7 cellular contexts compared by ENCODE assay signal in the genomic region with DNA sequence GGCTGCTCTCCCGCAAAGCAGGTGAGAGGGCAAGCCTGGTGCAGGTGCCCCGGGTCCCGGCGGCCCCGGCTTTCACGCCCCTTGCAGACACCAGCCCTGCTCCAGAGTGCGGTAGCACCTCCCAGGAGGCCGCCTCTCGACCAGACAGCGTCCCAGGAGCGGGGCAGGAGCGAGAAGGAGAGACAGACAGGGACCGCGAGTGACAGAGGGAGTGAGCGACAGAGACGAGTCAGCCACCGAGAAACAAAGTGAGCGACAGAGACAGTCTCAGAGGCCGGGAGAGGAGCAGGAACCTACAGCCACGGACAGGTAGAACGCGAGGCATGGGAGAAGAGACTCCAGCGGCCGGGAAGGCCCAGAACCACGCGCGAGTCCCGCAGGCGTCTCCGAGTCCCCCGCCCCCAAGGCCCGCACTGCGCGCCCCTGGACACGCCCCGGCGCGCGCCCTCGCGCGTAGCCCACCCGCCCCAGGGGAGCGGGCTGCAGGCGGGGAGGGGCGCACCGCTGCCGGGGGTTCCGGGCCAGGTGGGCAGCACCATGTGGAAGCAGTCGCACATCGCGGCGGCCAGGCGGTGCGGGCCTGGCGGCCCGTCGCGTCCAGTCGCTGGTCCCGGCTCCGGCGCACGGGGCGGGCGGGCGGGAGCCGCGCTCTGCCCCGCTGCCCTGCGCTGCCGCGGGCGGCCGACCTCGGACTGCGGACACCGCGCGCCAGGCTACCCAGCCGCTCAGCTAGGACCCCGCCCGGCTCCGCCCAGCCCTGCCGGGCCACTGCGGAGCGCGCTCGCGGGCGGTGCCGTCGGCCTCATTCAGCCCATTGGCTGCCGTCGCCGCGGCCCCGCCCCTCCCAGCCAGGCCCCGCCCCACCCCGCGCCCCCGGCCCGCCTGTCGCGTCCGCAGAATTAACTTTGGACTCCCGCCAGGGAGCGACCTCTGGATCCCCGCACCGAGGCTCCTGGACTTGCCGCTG. TPM values are rescaled to one million over a fixed set of nuclear protein-coding genes. Genes with fewer than 3 reads are reported as not detected.
DNase-seq lines count a peak whose midpoint lies in the region; ATAC-seq, FAIRE-seq and TF ChIP-seq lines count a peak whose summit lies in the region.

AHNAK2 (minus strand) TSS at position 694 of the 967 bp plus-strand sequence; CDS start at position 557, 137 bp downstream.

- 10 to 15% methylated on average over 33 to 56 of the region's 111 CpGs for WGBS in GM23248 (ENCODE audit: low coverage in 1 of 2, low lambda C conversion rate in 2 of 2, missing lambda C conversion rate in 2 of 2), 2 experiments
- WGBS in mesenchymal stem cell, result 7% methylated on average over 73 of the region's 111 CpGs

- CTCF ChIA-PET in activated CD4-positive, alpha-beta memory T cell treated with anti-CD3 and anti-CD28 coated beads for 36 hours (lab: Charles Lee), result interaction anchor here (1.6 to 6.0 kb wide), 2 partner anchors 66 to 67 kb away, joined by 6 to 108 read pairs; no protein-coding TSS in a partner anchor
- CTCF ChIA-PET in endothelial cell of umbilical vein (lab: Charles Lee), result interaction anchor here (1.7 to 4.7 kb wide), 3 partner anchors 68 to 109 kb away, joined by 4 to 97 read pairs (median 14); no protein-coding TSS in a partner anchor

- POLR2A ChIA-PET in activated CD4-positive, alpha-beta memory T cell treated with anti-CD3 and anti-CD28 coated beads for 36 hours (lab: Charles Lee), result no interaction called here
- POLR2A ChIA-PET in endothelial cell of umbilical vein (lab: Charles Lee), result interaction anchor here (0.6 kb wide), 1 partner anchor 54 kb away, joined by 6 read pairs; no protein-coding TSS in a partner anchor

- BruUV-seq in endothelial cell of umbilical vein (replicated peaks; lab: Mats Ljungman, UMichigan), result no TSS peak

- peak within 1 kb of the TSS; percentile 73 for H3K4me3 Mint-ChIP-seq in activated CD4-positive, alpha-beta memory T cell treated with anti-CD3 and anti-CD28 coated beads for 36 hours
- H3K4me3 Mint-ChIP-seq in stimulated activated effector memory CD8-positive, alpha-beta T cell treated with anti-CD3 and anti-CD28 coated beads, Interleukin-12 subunit alpha, Interleukin-12 subunit beta, amount 100 ng/mL, for 72 hours, result peak within 1 kb of the TSS; percentile 67

- peak within 1 kb of the TSS; percentile 25 for H4K91ac ChIP-seq in mesenchymal stem cell (ENCODE audit: low read length)

- no peaks in the 10 kb centered on the region for H3K9me2 ChIP-seq in GM23248 (ENCODE audit: insufficient read depth)

- H3K27me3 ChIP-seq in GM23248 (replicated peaks; ENCODE audit: insufficient read depth) (no peaks in the 10 kb centered on the region), endothelial cell of umbilical vein (ENCODE audit: control insufficient read depth in 2 of 2, insufficient read depth in 2 of 2, low read length in 2 of 2) (no peaks in the 10 kb centered on the region), mesenchymal stem cell (ENCODE audit: control insufficient read depth in 1 of 2, insufficient read depth in 1 of 2, low read length in 2 of 2) (no peaks in the 10 kb centered on the region)

- H2AFZ ChIP-seq in GM23248, result peak within 1 kb of the TSS; percentile 81
- H2AFZ ChIP-seq in endothelial cell of umbilical vein (ENCODE audit: low read depth, low read length), result peak within 1 kb of the TSS; percentile 68
- peak within 1 kb of the TSS; percentile 74 for H2AFZ ChIP-seq in mesenchymal stem cell (ENCODE audit: low read depth, low read length)

- H3K14ac ChIP-seq in mesenchymal stem cell (ENCODE audit: low read length in 2 of 2), result peak within 1 kb of the TSS in 1 of 2 experiments; percentile 39

- no peaks in the 10 kb centered on the region for H3K36me3 ChIP-seq in GM23248 (ENCODE audit: low read depth)
- H3K36me3 ChIP-seq in endothelial cell of umbilical vein (ENCODE audit: control insufficient read depth in 2 of 2, extremely low read depth in 1 of 2, insufficient read depth in 2 of 2, low read length in 2 of 2), result no peaks in the 10 kb centered on the region
- H3K36me3 ChIP-seq in mesenchymal stem cell (ENCODE audit: control insufficient read depth in 1 of 2, insufficient read depth in 2 of 2, low read depth in 1 of 2, low read length in 2 of 2), result peaks cover 0 to 5% of the 10 kb centered on the region in 2 experiments

- H3K4me1 ChIP-seq in GM23248 (ENCODE audit: insufficient read depth), result peaks cover 10% of the 10 kb centered on the region
- peaks cover 24% of the 10 kb centered on the region for H3K4me1 ChIP-seq in endothelial cell of umbilical vein (ENCODE audit: control insufficient read depth, extremely low read depth, insufficient read depth, low read length)
- H3K4me1 ChIP-seq in mesenchymal stem cell (ENCODE audit: control insufficient read depth, insufficient read depth, low read depth, low read length), result peaks cover 88% of the 10 kb centered on the region

- H3K4me2 ChIP-seq in GM23248 (ENCODE audit: unreplicated experiment) (peak within 1 kb of the TSS; percentile 82), endothelial cell of umbilical vein (ENCODE audit: insufficient read depth, low read length) (peak within 1 kb of the TSS; percentile 65), mesenchymal stem cell (ENCODE audit: low read length, poor library complexity, severe bottlenecking) (peak within 1 kb of the TSS; percentile 84)

- peaks cover 10% of the 10 kb centered on the region for H3K4me1 Mint-ChIP-seq in activated CD4-positive, alpha-beta memory T cell treated with anti-CD3 and anti-CD28 coated beads for 36 hours (ENCODE audit: low read depth)
- peaks cover 28% of the 10 kb centered on the region for H3K4me1 Mint-ChIP-seq in stimulated activated effector memory CD8-positive, alpha-beta T cell treated with anti-CD3 and anti-CD28 coated beads, Interleukin-12 subunit alpha, Interleukin-12 subunit beta, amount 100 ng/mL, for 72 hours

- peak within 1 kb of the TSS; percentile 1 to 42 for H3K4ac ChIP-seq in mesenchymal stem cell (ENCODE audit: low read depth in 1 of 2, low read length in 2 of 2)

- peak within 1 kb of the TSS; percentile 73 for H4K8ac ChIP-seq in mesenchymal stem cell (ENCODE audit: low read length)

- H3K79me2 ChIP-seq in GM23248 (ENCODE audit: insufficient read depth), result no peaks in the 10 kb centered on the region
- H3K79me2 ChIP-seq in endothelial cell of umbilical vein (ENCODE audit: control insufficient read depth, insufficient read depth, low read length), result no peaks in the 10 kb centered on the region

- H3K9me3 Mint-ChIP-seq in activated CD4-positive, alpha-beta memory T cell treated with anti-CD3 and anti-CD28 coated beads for 36 hours, result no peaks in the 10 kb centered on the region
- H3K9me3 Mint-ChIP-seq in stimulated activated effector memory CD8-positive, alpha-beta T cell treated with anti-CD3 and anti-CD28 coated beads, Interleukin-12 subunit alpha, Interleukin-12 subunit beta, amount 100 ng/mL, for 72 hours, result no peaks in the 10 kb centered on the region

- DNase-seq in GM23248 (peak; percentile 90), NCI-H446 treated with DMSO at 0.1 percent for 48 hours (lab: John Stamatoyannopoulos, UW) (peak; percentile 11), endothelial cell of umbilical vein (ENCODE audit: low read depth, low spot score) (peak; percentile 68), mesenchymal stem cell (peak; percentile 81)
- DNase-seq in activated CD4-positive, alpha-beta memory T cell treated with anti-CD3 and anti-CD28 coated beads for 36 hours, result peak; percentile 64
- DNase-seq in stimulated activated effector memory CD8-positive, alpha-beta T cell treated with anti-CD3 and anti-CD28 coated beads, Interleukin-12 subunit alpha, Interleukin-12 subunit beta, amount 100 ng/mL, for 72 hours (ENCODE audit: low spot score in 2 of 2), result no peak

- dilution Hi-C loops in endothelial cell of umbilical vein (cut with MboI; ENCODE audit: extremely low pct_ligation_motif_present, low sequenced_read_pairs), result no loop called here

- H3K4me3 ChIP-seq in GM23248 (peak within 1 kb of the TSS; percentile 68), endothelial cell of umbilical vein (replicated peaks in 1 of 3; ENCODE audit: insufficient read depth in 1 of 3, low read depth in 1 of 3, low read length in 3 of 3) (peak within 1 kb of the TSS in 2 of 3 experiments; percentile 29 to 41), mesenchymal stem cell (ENCODE audit: insufficient read depth in 1 of 2, low read depth in 1 of 2, low read length in 2 of 2) (peak within 1 kb of the TSS; percentile 68 to 88)

- H4K20me1 ChIP-seq in GM23248 (ENCODE audit: insufficient read depth), result no peaks in the 10 kb centered on the region
- no peaks in the 10 kb centered on the region for H4K20me1 ChIP-seq in endothelial cell of umbilical vein (replicated peaks; ENCODE audit: control insufficient read depth, extremely low read depth, insufficient read depth, low read length)

- H3K36me3 Mint-ChIP-seq in activated CD4-positive, alpha-beta memory T cell treated with anti-CD3 and anti-CD28 coated beads for 36 hours, result no peaks in the 10 kb centered on the region
- H3K36me3 Mint-ChIP-seq in stimulated activated effector memory CD8-positive, alpha-beta T cell treated with anti-CD3 and anti-CD28 coated beads, Interleukin-12 subunit alpha, Interleukin-12 subunit beta, amount 100 ng/mL, for 72 hours, result no peaks in the 10 kb centered on the region

- peaks cover 25% of the 10 kb centered on the region for H3K27me3 Mint-ChIP-seq in activated CD4-positive, alpha-beta memory T cell treated with anti-CD3 and anti-CD28 coated beads for 36 hours

- no peak within 1 kb of the TSS for H2AK5ac ChIP-seq in mesenchymal stem cell (ENCODE audit: low read length, severe bottlenecking)

- H3K27ac ChIP-seq in GM23248 (no peak within 1 kb of the TSS), endothelial cell of umbilical vein (ENCODE audit: insufficient read depth, low read depth, low read length) (no peak within 1 kb of the TSS), mesenchymal stem cell (ENCODE audit: low read length, poor library complexity, severe bottlenecking) (no peak within 1 kb of the TSS)

- TF ChIP-seq CTCF in endothelial cell of umbilical vein (IDR thresholded peaks at IDR 0.05; ENCODE audit: extremely low read depth in 1 of 2, insufficient read depth in 1 of 2, low read depth in 1 of 2, low read length in 2 of 2), result no peak

- H2BK120ac ChIP-seq in mesenchymal stem cell (ENCODE audit: low read depth, low read length), result no peak within 1 kb of the TSS

- H2BK15ac ChIP-seq in mesenchymal stem cell (ENCODE audit: low read depth, poor library complexity, severe bottlenecking), result peak within 1 kb of the TSS; percentile 0

- no peak within 1 kb of the TSS for H3K27ac Mint-ChIP-seq in activated CD4-positive, alpha-beta memory T cell treated with anti-CD3 and anti-CD28 coated beads for 36 hours
- H3K27ac Mint-ChIP-seq in stimulated activated effector memory CD8-positive, alpha-beta T cell treated with anti-CD3 and anti-CD28 coated beads, Interleukin-12 subunit alpha, Interleukin-12 subunit beta, amount 100 ng/mL, for 72 hours, result no peak within 1 kb of the TSS

- peaks cover 14% of the 10 kb centered on the region for H3K79me1 ChIP-seq in mesenchymal stem cell (replicated peaks; ENCODE audit: low read length, poor library complexity, severe bottlenecking)

- intact Hi-C loops in activated CD4-positive, alpha-beta memory T cell treated with anti-CD3 and anti-CD28 coated beads for 36 hours (cut with micrococcal nuclease), result loop anchor here (2.0 to 5.0 kb wide), 2 partner anchors 43 to 81 kb away; partner anchors contain the start of gene CDCA4
- intact Hi-C loops in endothelial cell of umbilical vein (cut with micrococcal nuclease), result loop anchor here (2.0 to 10.0 kb wide), 3 partner anchors 113 to 324 kb away; partner anchors contain the start of gene BRF1

- peak; percentile 63 for FAIRE-seq in endothelial cell of umbilical vein (lab: Jason Lieb, UNC)

- H3K9me1 ChIP-seq in endothelial cell of umbilical vein (replicated peaks; ENCODE audit: control insufficient read depth, extremely low read depth, insufficient read depth, low read length), result no peaks in the 10 kb centered on the region

- peak within 1 kb of the TSS; percentile 35 to 43 for H3K18ac ChIP-seq in mesenchymal stem cell (ENCODE audit: low read depth in 1 of 2, low read length in 2 of 2)

- H2BK12ac ChIP-seq in mesenchymal stem cell (ENCODE audit: low read length in 2 of 2), result peak within 1 kb of the TSS in 1 of 2 experiments; percentile 16

- in situ Hi-C loops in GM23248 (cut with MboI), result no loop called here

- peak; percentile 39 for TF ChIP-seq POLR2A in endothelial cell of umbilical vein (IDR thresholded peaks at IDR 0.05; ENCODE audit: low read depth, low read length)

- H3K23ac ChIP-seq in mesenchymal stem cell (ENCODE audit: low read length in 2 of 2), result peak within 1 kb of the TSS in 1 of 2 experiments; percentile 43

- peak within 1 kb of the TSS; percentile 36 for H2BK5ac ChIP-seq in mesenchymal stem cell (ENCODE audit: low read depth, low read length, poor library complexity, severe bottlenecking)

- no peaks in the 10 kb centered on the region for H3F3A ChIP-seq in GM23248 (ENCODE audit: insufficient read depth)

- peak; percentile 69 for ATAC-seq in stimulated activated effector memory CD8-positive, alpha-beta T cell treated with anti-CD3 and anti-CD28 coated beads, Interleukin-12 subunit alpha, Interleukin-12 subunit beta, amount 100 ng/mL, for 72 hours
- no peak for ATAC-seq in HG02973 (IDR thresholded peaks at IDR 0.05; ENCODE audit: unreplicated experiment)

- no peaks in the 10 kb centered on the region for H3K9me3 ChIP-seq in GM23248 (ENCODE audit: low read depth)
- no peaks in the 10 kb centered on the region for H3K9me3 ChIP-seq in endothelial cell of umbilical vein (replicated peaks; ENCODE audit: control insufficient read depth, insufficient read depth, low read length)
- no peaks in the 10 kb centered on the region for H3K9me3 ChIP-seq in mesenchymal stem cell (ENCODE audit: control insufficient read depth, low read length)

- H3K9ac ChIP-seq in GM23248, result peak within 1 kb of the TSS; percentile 51
- no peak within 1 kb of the TSS for H3K9ac ChIP-seq in endothelial cell of umbilical vein (replicated peaks; ENCODE audit: extremely low read depth, insufficient read depth, low read length)
- peak within 1 kb of the TSS; percentile 83 for H3K9ac ChIP-seq in mesenchymal stem cell (ENCODE audit: low read length)

RNA-seq across cellular contexts. Expression of gene AHNAK2, which starts in this region (rescaled TPM):
- 58.0 and 64.9 TPM in 2 replicates for total RNA-seq in GM23248 (2014; rRNA removed; shearing (Covaris generic))
- polyA plus RNA-seq in GM23248 (2016; fragmentation: Nextera tagmentation; extraction: Ambion mirVana) (38.3 and 38.9 TPM in 2 replicates), endothelial cell of umbilical vein (16.6 and 17.7 TPM in 2 replicates)
- under 1 TPM; 0.02 to 0.05 TPM for total RNA-seq in activated CD4-positive, alpha-beta memory T cell treated with anti-CD3 and anti-CD28 coated beads for 36 hours
- total RNA-seq in endothelial cell of umbilical vein, result 68.7 and 81.9 TPM in 2 replicates
- 20.2 and 20.8 TPM in 2 replicates for polyA plus RNA-seq in endothelial cell of umbilical vein (2011; cell fraction: cytosol; rRNA removed)
- 86.6 and 90.9 TPM in 2 replicates for polyA plus RNA-seq in endothelial cell of umbilical vein (2011; cell fraction: nucleus; rRNA removed)
- 76.1 and 85.2 TPM in 2 replicates for polyA plus RNA-seq in endothelial cell of umbilical vein (2012)
- 72.8 and 76.9 TPM in 2 replicates for polyA minus RNA-seq in endothelial cell of umbilical vein
- polyA minus RNA-seq in endothelial cell of umbilical vein (2011; cell fraction: cytosol; rRNA and poly(A)+ RNA removed), result 25.0 TPM
- 87.1 and 88.1 TPM in 2 replicates for polyA minus RNA-seq in endothelial cell of umbilical vein (2011; cell fraction: nucleus; rRNA and poly(A)+ RNA removed)
- 21.6 TPM for polyA plus RNA-seq in mesenchymal stem cell (2013, experiment 1 of 2)
- polyA plus RNA-seq in mesenchymal stem cell (2013, experiment 2 of 2), result 19.4 TPM

Comparison
In these comparisons a context has a peak if more than half of its experiments do, and no peak if none do; other contexts are left out.
1. RNA of gene AHNAK2 (total RNA-seq): 68.7 to 81.9 TPM in endothelial cell of umbilical vein and 58.0 to 64.9 TPM in GM23248; 0.02 to 0.05 TPM in activated CD4-positive, alpha-beta memory T cell treated with anti-CD3 and anti-CD28 coated beads for 36 hours; every median in the first group is over 10 times any median in the second.
2. Peak in DNase-seq in activated CD4-positive, alpha-beta memory T cell treated with anti-CD3 and anti-CD28 coated beads for 36 hours; RNA of the gene not detected or under 1 TPM.
3. DNase-seq: peak in GM23248 (single experiment), NCI-H446 treated with DMSO at 0.1 percent for 48 hours (single experiment), endothelial cell of umbilical vein (single experiment) and mesenchymal stem cell (single experiment); none in stimulated activated effector memory CD8-positive, alpha-beta T cell treated with anti-CD3 and anti-CD28 coated beads, Interleukin-12 subunit alpha, Interleukin-12 subunit beta, amount 100 ng/mL, for 72 hours (0 of 2).
4. Peak in every context shown above with its lines, with median percentiles within 50 percentile points of each other: H2AFZ ChIP-seq, H3K4me2 ChIP-seq and H3K4me3 ChIP-seq.